Comparison of ENCODE assay signal across 26 cellular contexts in genomic region chr10:97627731-97628130, GRCh38. TPM values are rescaled to one million over a fixed set of nuclear protein-coding genes. Genes with fewer than 3 reads are reported as not detected.
"Had no signal": no experiment of that assay in that cellular context is flagged by ENCODE, and none has a peak within 500 bp of the region (broad histone marks: within the 10 kb centered on the region; RNA-seq: fewer than 3 reads in every experiment).

No MANE protein-coding gene starts in this region.

- H3K27me3 ChIP-seq: ascending aorta, body of pancreas had no signal

- H3K27ac ChIP-seq: body of pancreas had no signal

- ATAC-seq: activated naive CD4-positive, alpha-beta T cell treated with anti-CD3 and anti-CD28 coated beads, Interleukin-2, amount 50 U/mL, for 72 hours; activated naive CD8-positive, alpha-beta T cell treated with anti-CD3 and anti-CD28 coated beads, Interleukin-2, amount 50 U/mL, for 24 hours; activated T-cell treated with anti-CD3 and anti-CD28 coated beads, Interleukin-2, amount 50 U/mL, for 4 hours; body of pancreas; T-helper 17 cell had no signal

- H3K4me3 Mint-ChIP-seq: activated CD4-positive, alpha-beta memory T cell treated with anti-CD3 and anti-CD28 coated beads for 36 hours; activated CD4-positive, alpha-beta T cell treated with anti-CD3 and anti-CD28 coated beads, Interleukin-2, amount 10 ng/mL, durations not matched to agents 7 days and 5 days; activated naive CD8-positive, alpha-beta T cell treated with anti-CD3 and anti-CD28 coated beads, Interleukin-2, amount 50 U/mL, for 24 hours; activated T-cell treated with anti-CD3 and anti-CD28 coated beads, Interleukin-2, amount 50 U/mL, for 4 hours; T-helper 17 cell had no signal

- FAIRE-seq: bronchial epithelial cell, RCC 7860 had no signal

- H3K9me3 Mint-ChIP-seq: activated CD4-positive, alpha-beta memory T cell treated with anti-CD3 and anti-CD28 coated beads for 36 hours; activated CD4-positive, alpha-beta T cell treated with anti-CD3 and anti-CD28 coated beads, Interleukin-2, amount 10 ng/mL, durations not matched to agents 7 days and 5 days; activated naive CD4-positive, alpha-beta T cell treated with anti-CD3 and anti-CD28 coated beads, Interleukin-2, amount 50 U/mL, for 72 hours; activated naive CD8-positive, alpha-beta T cell treated with anti-CD3 and anti-CD28 coated beads, Interleukin-2, amount 50 U/mL, for 24 hours; activated T-cell treated with anti-CD3 and anti-CD28 coated beads, Interleukin-2, amount 50 U/mL, for 4 hours had no signal

- H3K27ac Mint-ChIP-seq: activated CD4-positive, alpha-beta memory T cell treated with anti-CD3 and anti-CD28 coated beads for 36 hours; activated CD4-positive, alpha-beta T cell treated with anti-CD3 and anti-CD28 coated beads, Interleukin-2, amount 10 ng/mL, durations not matched to agents 7 days and 5 days; activated naive CD4-positive, alpha-beta T cell treated with anti-CD3 and anti-CD28 coated beads, Interleukin-2, amount 50 U/mL, for 72 hours; activated naive CD8-positive, alpha-beta T cell treated with anti-CD3 and anti-CD28 coated beads, Interleukin-2, amount 50 U/mL, for 24 hours; T-helper 17 cell had no signal

- H3K4me3 ChIP-seq: ascending aorta, body of pancreas had no signal

- H3K4me1 ChIP-seq: ascending aorta had no signal

- H3K9me3 ChIP-seq: ascending aorta, body of pancreas had no signal

- H3K36me3 ChIP-seq: ascending aorta had no signal

- H3K36me3 Mint-ChIP-seq: activated CD4-positive, alpha-beta memory T cell treated with anti-CD3 and anti-CD28 coated beads for 36 hours; activated naive CD4-positive, alpha-beta T cell treated with anti-CD3 and anti-CD28 coated beads, Interleukin-2, amount 50 U/mL, for 72 hours had no signal

- DNase-seq: activated CD4-positive, alpha-beta memory T cell treated with anti-CD3 and anti-CD28 coated beads for 36 hours; activated CD4-positive, alpha-beta T cell treated with anti-CD3 and anti-CD28 coated beads, Interleukin-2, amount 10 ng/mL, durations not matched to agents 7 days and 5 days; activated CD4-positive, CD25-positive, alpha-beta regulatory T cell; activated CD8-positive, alpha-beta memory T cell treated with anti-CD3 and anti-CD28 coated beads for 24 hours; activated effector memory CD4-positive, alpha-beta T cell treated with anti-CD3 and anti-CD28 coated beads, Interleukin-2, amount 50 U/mL, for 16 hours; activated naive CD4-positive, alpha-beta T cell treated with Interleukin-2 at 50 U/mL for 16 hours; activated naive CD8-positive, alpha-beta T cell treated with anti-CD3 and anti-CD28 coated beads, Interleukin-2, amount 50 U/mL, for 24 hours; activated T-cell treated with anti-CD3 and anti-CD28 coated beads, Interleukin-2, amount 50 U/mL, for 4 hours; amniotic stem cell; body of pancreas; Karpas-422; MM.1S; NCI-H1105; NCI-H1436; NCI-H187; NCI-H2081; NCI-H510A treated with DMSO at 0.1 percent for 48 hours; NCI-H69; NK-92 treated with Interleukin-12 subunit alpha and Interleukin-12 subunit beta, amount 100 ng/mL, for 24 hours; SIG-M5; T-helper 17 cell; T-helper 9 cell had no signal

RNA-seq across cellular contexts. Expression of gene C10orf62, which starts 38.2 kb away (rescaled TPM):
- total RNA-seq: activated CD4-positive, alpha-beta memory T cell treated with anti-CD3 and anti-CD28 coated beads for 36 hours; activated CD4-positive, alpha-beta T cell treated with anti-CD3 and anti-CD28 coated beads, Interleukin-2, amount 10 ng/mL, durations not matched to agents 7 days and 5 days; activated naive CD4-positive, alpha-beta T cell treated with anti-CD3 and anti-CD28 coated beads, Interleukin-2, amount 50 U/mL, for 72 hours; activated T-cell treated with anti-CD3 and anti-CD28 coated beads, Interleukin-2, amount 50 U/mL, for 4 hours; ascending aorta; T-helper 17 cell had no signal

RNA-seq across cellular contexts. Expression of gene HOGA1, which starts 43.5 kb away (rescaled TPM):
- total RNA-seq: activated CD4-positive, alpha-beta memory T cell treated with anti-CD3 and anti-CD28 coated beads for 36 hours; activated CD4-positive, alpha-beta T cell treated with anti-CD3 and anti-CD28 coated beads, Interleukin-2, amount 10 ng/mL, durations not matched to agents 7 days and 5 days; activated naive CD4-positive, alpha-beta T cell treated with anti-CD3 and anti-CD28 coated beads, Interleukin-2, amount 50 U/mL, for 72 hours; activated T-cell treated with anti-CD3 and anti-CD28 coated beads, Interleukin-2, amount 50 U/mL, for 4 hours; T-helper 17 cell had no signal

RNA-seq across cellular contexts. Expression of gene ANKRD2, which starts 55.2 kb away (rescaled TPM):
- total RNA-seq: activated CD4-positive, alpha-beta memory T cell treated with anti-CD3 and anti-CD28 coated beads for 36 hours; activated T-cell treated with anti-CD3 and anti-CD28 coated beads, Interleukin-2, amount 50 U/mL, for 4 hours; ascending aorta; body of pancreas; T-helper 17 cell had no signal
